In the genomic region with DNA sequence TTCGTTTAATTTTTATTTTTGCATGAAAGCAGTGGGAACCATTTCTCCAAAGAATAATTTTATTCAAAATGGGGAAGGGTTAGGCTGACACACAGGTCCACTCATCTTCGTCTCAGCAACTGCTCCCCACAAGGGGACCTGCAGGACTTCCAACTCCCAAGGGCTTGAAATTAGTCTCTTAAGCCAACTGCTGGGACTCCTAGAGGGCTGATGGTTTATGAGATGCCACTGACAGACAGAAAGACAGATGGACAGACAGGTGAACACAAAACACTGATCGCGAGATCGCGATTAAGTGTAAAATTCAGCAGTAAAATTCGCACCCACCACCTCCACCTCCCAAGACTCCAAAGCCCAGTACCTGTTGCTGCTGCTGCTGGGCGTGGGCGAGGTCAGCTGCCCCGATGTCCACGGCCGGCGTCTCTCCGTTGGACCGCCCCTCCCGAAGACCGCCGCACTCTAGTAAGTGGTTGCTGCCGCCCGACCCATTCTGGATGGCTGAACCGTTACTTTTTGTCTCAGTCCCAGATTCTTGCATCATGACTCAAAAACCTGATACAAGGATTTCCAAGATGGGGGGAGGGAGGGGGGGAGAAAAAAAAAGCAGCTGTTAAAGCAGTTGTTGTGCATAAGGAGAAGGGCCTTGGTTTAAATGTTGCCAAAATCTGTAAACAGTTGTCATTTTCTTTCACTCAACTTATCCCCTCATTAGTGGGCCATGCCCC, we compare ENCODE assay signal across 1 cellular context.
TF ChIP-seq lines count a peak whose summit lies in the region.

No MANE protein-coding gene starts in this region.

TF ChIP-seq in IMR-90, 13 proteins besides CTCF, POLR2A, EP300 and RAD21:
- TF ChIP-seq CHD1 (IDR thresholded peaks at IDR 0.05; ENCODE audit: low read depth, low read length) (no peak), BHLHE40 (IDR thresholded peaks at IDR 0.05; ENCODE audit: low read depth, low read length) (no peak), SMC3 (IDR thresholded peaks at IDR 0.05; ENCODE audit: low read depth, low read length) (no peak), MAZ (IDR thresholded peaks at IDR 0.05; ENCODE audit: borderline replicate concordance, low read depth, low read length) (no peak), CEBPB (IDR thresholded peaks at IDR 0.05; ENCODE audit: low read depth, low read length) (no peak), MAFK (IDR thresholded peaks at IDR 0.05; ENCODE audit: low read depth, low read length) (no peak), FOS (IDR thresholded peaks at IDR 0.05; ENCODE audit: low read depth, low read length) (no peak), NFE2L2 (IDR thresholded peaks at IDR 0.05; ENCODE audit: low read depth, low read length) (no peak), MXI1 (IDR thresholded peaks at IDR 0.05; ENCODE audit: borderline replicate concordance, low read depth, low read length) (no peak), RCOR1 (IDR thresholded peaks at IDR 0.05; ENCODE audit: insufficient replicate concordance, low read length) (no peak), RFX5 (IDR thresholded peaks at IDR 0.05; ENCODE audit: low read depth, low read length) (no peak)
- TF ChIP-seq, protein P1, sequence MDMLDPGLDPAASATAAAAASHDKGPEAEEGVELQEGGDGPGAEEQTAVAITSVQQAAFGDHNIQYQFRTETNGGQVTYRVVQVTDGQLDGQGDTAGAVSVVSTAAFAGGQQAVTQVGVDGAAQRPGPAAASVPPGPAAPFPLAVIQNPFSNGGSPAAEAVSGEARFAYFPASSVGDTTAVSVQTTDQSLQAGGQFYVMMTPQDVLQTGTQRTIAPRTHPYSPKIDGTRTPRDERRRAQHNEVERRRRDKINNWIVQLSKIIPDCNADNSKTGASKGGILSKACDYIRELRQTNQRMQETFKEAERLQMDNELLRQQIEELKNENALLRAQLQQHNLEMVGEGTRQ (IDR thresholded peaks at IDR 0.05; ENCODE audit: low read depth, low read length): no peak
- TF ChIP-seq, protein P2, sequence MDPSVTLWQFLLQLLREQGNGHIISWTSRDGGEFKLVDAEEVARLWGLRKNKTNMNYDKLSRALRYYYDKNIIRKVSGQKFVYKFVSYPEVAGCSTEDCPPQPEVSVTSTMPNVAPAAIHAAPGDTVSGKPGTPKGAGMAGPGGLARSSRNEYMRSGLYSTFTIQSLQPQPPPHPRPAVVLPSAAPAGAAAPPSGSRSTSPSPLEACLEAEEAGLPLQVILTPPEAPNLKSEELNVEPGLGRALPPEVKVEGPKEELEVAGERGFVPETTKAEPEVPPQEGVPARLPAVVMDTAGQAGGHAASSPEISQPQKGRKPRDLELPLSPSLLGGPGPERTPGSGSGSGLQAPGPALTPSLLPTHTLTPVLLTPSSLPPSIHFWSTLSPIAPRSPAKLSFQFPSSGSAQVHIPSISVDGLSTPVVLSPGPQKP (IDR thresholded peaks at IDR 0.05; ENCODE audit: borderline replicate concordance, low read depth, low read length): no peak
